ENCODE assay signal across 9 cellular contexts in the genomic region with DNA sequence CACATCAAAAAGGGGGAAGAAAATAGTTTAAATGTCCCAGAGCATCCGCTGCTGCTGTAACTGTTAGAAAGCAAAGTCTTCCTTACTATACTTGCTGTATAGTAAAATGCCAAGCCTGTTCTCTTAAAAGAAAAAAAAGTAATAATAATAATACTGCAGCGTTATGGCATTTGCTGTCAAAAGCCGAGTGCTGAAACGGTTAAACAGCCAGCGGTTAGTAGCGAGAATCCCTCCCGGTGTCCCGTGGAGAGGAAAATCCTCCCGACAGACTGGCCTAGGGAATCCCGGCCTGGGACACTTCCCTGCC. TPM values are rescaled to one million over a fixed set of nuclear protein-coding genes. Genes with fewer than 3 reads are reported as not detected.
DNase-seq lines count a peak whose midpoint lies in the region; ATAC-seq, FAIRE-seq and TF ChIP-seq lines count a peak whose summit lies in the region.
"Had no signal": no experiment of that assay in that cellular context is flagged by ENCODE, and none has a peak within 500 bp of the region (broad histone marks: within the 10 kb centered on the region; RNA-seq: fewer than 3 reads in every experiment).

No MANE protein-coding gene starts in this region.

- intact Hi-C loops in activated CD4-positive, alpha-beta T cell treated with anti-CD3 and anti-CD28 coated beads, Interleukin-2, amount 10 ng/mL, durations not matched to agents 24 days and 14 days (cut with micrococcal nuclease), result loop anchor here (2.0 kb wide), 1 partner anchor 19 kb away; a partner anchor contains a TSS
- intact Hi-C loops in testis (cut with DNase I; ENCODE audit: low total_unique reads), result no loop called here

- H3K4me3 ChIP-seq in testis, result peak overlapping the region; percentile 39 to 63
- H3K4me3 ChIP-seq in WERI-Rb-1 (ENCODE audit: low read depth, low read length), result no peak overlapping the region

- DNase-seq in activated CD4-positive, alpha-beta T cell treated with anti-CD3 and anti-CD28 coated beads, Interleukin-2, amount 10 ng/mL, durations not matched to agents 24 days and 14 days, result no peak
- no peak for DNase-seq in activated CD4-positive, alpha-beta T cell treated with anti-CD3 and anti-CD28 coated beads, Interleukin-2, amount 50 U/mL, for 4 hours
- DNase-seq in amniotic stem cell (lab: John Stamatoyannopoulos, UW) (peak; percentile 16), testis (no peak), frontal cortex (ENCODE audit: low spot score in 2 of 2) (no peak), WERI-Rb-1 (no peak)

- peaks cover 21% of the 10 kb centered on the region for H3K4me1 Mint-ChIP-seq in activated CD4-positive, alpha-beta T cell treated with anti-CD3 and anti-CD28 coated beads, Interleukin-2, amount 10 ng/mL, durations not matched to agents 24 days and 14 days

- TF ChIP-seq CTCF in testis (IDR thresholded peaks at IDR 0.05), result no peak
- TF ChIP-seq CTCF in WERI-Rb-1 (IDR thresholded peaks at IDR 0.05; ENCODE audit: low read depth, low read length), result no peak

- H3K27ac ChIP-seq in layer of hippocampus (ENCODE audit: low read depth, low read length), result peak overlapping the region; percentile 40
- H3K27ac ChIP-seq in testis, result peak overlapping the region; percentile 40 to 79
- no peak overlapping the region for H3K27ac ChIP-seq in WERI-Rb-1
- H3K27ac ChIP-seq: C4-2B had no signal

- no peaks in the 10 kb centered on the region for H3K36me3 Mint-ChIP-seq in activated CD4-positive, alpha-beta T cell treated with anti-CD3 and anti-CD28 coated beads, Interleukin-2, amount 10 ng/mL, durations not matched to agents 24 days and 14 days (ENCODE audit: low read depth)

- H3K36me3 ChIP-seq in testis (ENCODE audit: low read depth, missing control alignments), result no peaks in the 10 kb centered on the region
- H3K36me3 ChIP-seq in WERI-Rb-1, result no peaks in the 10 kb centered on the region

- no peak overlapping the region for H3K27ac Mint-ChIP-seq in activated CD4-positive, alpha-beta T cell treated with anti-CD3 and anti-CD28 coated beads, Interleukin-2, amount 10 ng/mL, durations not matched to agents 24 days and 14 days

- no peaks in the 10 kb centered on the region for H3K9me3 Mint-ChIP-seq in activated CD4-positive, alpha-beta T cell treated with anti-CD3 and anti-CD28 coated beads, Interleukin-2, amount 10 ng/mL, durations not matched to agents 24 days and 14 days

- H3K4me3 Mint-ChIP-seq in activated CD4-positive, alpha-beta T cell treated with anti-CD3 and anti-CD28 coated beads, Interleukin-2, amount 10 ng/mL, durations not matched to agents 24 days and 14 days, result peak overlapping the region; percentile 77

- ATAC-seq in GM18519 (IDR thresholded peaks at IDR 0.05; ENCODE audit: low FRiP score, unreplicated experiment), result no peak

- H3K9me3 ChIP-seq in testis (no peaks in the 10 kb centered on the region), WERI-Rb-1 (ENCODE audit: severe bottlenecking) (no peaks in the 10 kb centered on the region)

- TF ChIP-seq POLR2A in testis (IDR thresholded peaks at IDR 0.05), result no peak

- H3K4me1 ChIP-seq in testis, result peaks cover 30% of the 10 kb centered on the region

- H3K27me3 ChIP-seq in layer of hippocampus (ENCODE audit: control insufficient read depth, insufficient read depth, low read length), result peaks cover 4% of the 10 kb centered on the region
- no peaks in the 10 kb centered on the region for H3K27me3 ChIP-seq in testis
- H3K27me3 ChIP-seq in WERI-Rb-1 (ENCODE audit: insufficient read depth, low read depth, severe bottlenecking), result peaks cover 96% of the 10 kb centered on the region

- peaks cover 59% of the 10 kb centered on the region for H3K27me3 Mint-ChIP-seq in activated CD4-positive, alpha-beta T cell treated with anti-CD3 and anti-CD28 coated beads, Interleukin-2, amount 10 ng/mL, durations not matched to agents 24 days and 14 days

- WGBS in testis, 2 donors, result 1% methylated on average over 10 of the region's 10 CpGs

- no peak for FAIRE-seq in frontal cortex (lab: Jason Lieb, UNC)

RNA-seq across cellular contexts. Expression of a gene that starts 19.5 kb away (rescaled TPM):
- total RNA-seq in activated CD4-positive, alpha-beta T cell treated with anti-CD3 and anti-CD28 coated beads, Interleukin-2, amount 10 ng/mL, durations not matched to agents 24 days and 14 days, result 65.0 and 66.4 TPM in 2 replicates
- 1 to 10 TPM; 5.4 to 6.5 TPM for total RNA-seq in testis
- polyA plus RNA-seq in testis (ENCODE audit: insufficient read depth, low read depth, low replicate concordance), result 7.5 TPM
- 0.41 TPM for total RNA-seq in frontal cortex
